ENCODE assay signal across 18 cellular contexts in genomic region chr7:78296689-78297371, GRCh38.
DNase-seq lines count a peak whose midpoint lies in the region; ATAC-seq and TF ChIP-seq lines count a peak whose summit lies in the region.
"Had no signal": no experiment of that assay in that cellular context is flagged by ENCODE, and none has a peak within 500 bp of the region (broad histone marks: within the 10 kb centered on the region; RNA-seq: fewer than 3 reads in every experiment).

No MANE protein-coding gene starts in this region.

- H2AFZ ChIP-seq in OCI-LY7 (ENCODE audit: low read length): peak overlapping the region; percentile 76

- TF ChIP-seq CTCF in OCI-LY7 (conservative IDR thresholded peaks at IDR 0.05; ENCODE audit: low read length) (no peak), lung (IDR thresholded peaks at IDR 0.05; ENCODE audit: control extremely low read depth, extremely low read depth) (no peak), Peyer's patch (IDR thresholded peaks at IDR 0.05) (no peak)

- no peaks in the 10 kb centered on the region for H3K27me3 ChIP-seq in lung (ENCODE audit: control insufficient read depth, insufficient read depth)
- H3K27me3 ChIP-seq in Peyer's patch: no peaks in the 10 kb centered on the region
- H3K27me3 ChIP-seq: heart right ventricle, uterus had no signal

- ATAC-seq in lung (ENCODE audit: insufficient read depth, low FRiP score) (peak; percentile 62), GM18505 (IDR thresholded peaks at IDR 0.05; ENCODE audit: unreplicated experiment) (no peak)
- no peak for ATAC-seq in stimulated activated naive CD8-positive, alpha-beta T cell treated with anti-CD3 and anti-CD28 coated beads, Interleukin-15, Interleukin-2, amounts not matched to agents 100 U/mL and 50 U/mL, for 24 hours
- ATAC-seq: effector memory CD8-positive, alpha-beta T cell; heart right ventricle had no signal

- H3K4me3 ChIP-seq in OCI-LY7 (ENCODE audit: low read depth, low read length, poor library complexity, severe bottlenecking) (peak overlapping the region; percentile 14), lung (no peak overlapping the region), Peyer's patch (no peak overlapping the region)
- H3K4me3 ChIP-seq: heart right ventricle, uterus had no signal

- no peaks in the 10 kb centered on the region for H3K9me2 ChIP-seq in OCI-LY7 (ENCODE audit: insufficient read depth, low read length)

- DNase-seq in DMS53 treated with DMSO at 0.1 percent for 48 hours (lab: John Stamatoyannopoulos, UW; ENCODE audit: unreplicated experiment) (peak; percentile 60), NCI-H2029 (lab: John Stamatoyannopoulos, UW) (peak; percentile 71), OCI-LY7 (ENCODE audit: low spot score) (peak; percentile 50), lung (ENCODE audit: low spot score) (no peak), Peyer's patch (no peak)
- DNase-seq in activated CD4-positive, alpha-beta T cell treated with anti-CD3 and anti-CD28 coated beads, Interleukin-2, amount 50 U/mL, for 1 hour: no peak
- DNase-seq in stimulated activated naive CD8-positive, alpha-beta T cell treated with anti-CD3 and anti-CD28 coated beads, Interleukin-15, Interleukin-2, amounts not matched to agents 100 U/mL and 50 U/mL, for 24 hours: no peak
- DNase-seq: activated CD4-positive, alpha-beta memory T cell treated with anti-CD3 and anti-CD28 coated beads for 36 hours; activated naive CD4-positive, alpha-beta T cell treated with Interleukin-2 at 50 U/mL for 16 hours; activated T-cell treated with anti-CD3 and anti-CD28 coated beads, Interleukin-2, amount 50 U/mL, for 1 hour; anterior cingulate cortex; effector memory CD8-positive, alpha-beta T cell; heart right ventricle; NCI-H187 treated with DMSO at 0.1 percent for 48 hours; stimulated activated CD4-positive, alpha-beta T cell treated with anti-CD3 and anti-CD28 coated beads, Interleukin-1b, Interleukin-23, amount 100 ng/mL, for 48 hours; uterus; WERI-Rb-1 had no signal

- H3K27ac ChIP-seq in OCI-LY7 (ENCODE audit: low read depth, low read length, poor library complexity, severe bottlenecking) (peak overlapping the region; percentile 57), lung (ENCODE audit: low read depth in 1 of 2, low read length in 1 of 2) (no peak overlapping the region), Peyer's patch (no peak overlapping the region)
- H3K27ac ChIP-seq: heart right ventricle, uterus, WERI-Rb-1 had no signal

- intact Hi-C loops in OCI-LY7 (cut with micrococcal nuclease; ENCODE audit: unreplicated experiment): no loop called here

- TF ChIP-seq POLR2A in Peyer's patch (IDR thresholded peaks at IDR 0.05): no peak
- no peak for TF ChIP-seq POLR2A in GM18505 (IDR thresholded peaks at IDR 0.05; ENCODE audit: borderline replicate concordance, extremely low read depth, insufficient read depth, insufficient read length)

- POLR2A ChIA-PET in OCI-LY7 (lab: Charles Lee): interaction anchor here (1.1 kb wide), 1 partner anchor 14 kb away, joined by 5 read pairs; no protein-coding TSS in a partner anchor

- no peaks in the 10 kb centered on the region; the same call in 1 of the 2 replicates for H3K36me3 ChIP-seq in OCI-LY7 (ENCODE audit: insufficient read depth, low read length)
- no peaks in the 10 kb centered on the region for H3K36me3 ChIP-seq in lung (ENCODE audit: control insufficient read depth in 2 of 2, insufficient read depth in 2 of 2, low read length in 2 of 2)
- H3K36me3 ChIP-seq in Peyer's patch: no peaks in the 10 kb centered on the region
- H3K36me3 ChIP-seq: heart right ventricle, uterus, WERI-Rb-1 had no signal

- no TSS peak for BruUV-seq in OCI-LY7 (replicated peaks; lab: Mats Ljungman, UMichigan)

- H3K9me3 ChIP-seq in OCI-LY7 (ENCODE audit: low read length) (peaks cover 7% of the 10 kb centered on the region; the same call in 1 of the 2 replicates), lung (ENCODE audit: control insufficient read depth in 2 of 2, insufficient read depth in 1 of 2, low read length in 1 of 2) (peaks cover 0 to 4% of the 10 kb centered on the region in 2 donors), Peyer's patch (no peaks in the 10 kb centered on the region)
- H3K9me3 ChIP-seq: uterus had no signal

- 64 to 76% methylated on average over 5 of the region's 5 CpGs for WGBS in lung, 2 donors

- CTCF ChIA-PET in OCI-LY7 (lab: Charles Lee; ENCODE audit: unreplicated experiment): no interaction called here

- peak overlapping the region; percentile 40 for H3K4me2 ChIP-seq in OCI-LY7 (ENCODE audit: low read length)

- H3K79me2 ChIP-seq in OCI-LY7 (ENCODE audit: insufficient read depth, low read depth, low read length): no peaks in the 10 kb centered on the region

- H4K20me1 ChIP-seq in OCI-LY7 (ENCODE audit: insufficient read depth, low read length): no peaks in the 10 kb centered on the region

- H3K4me1 ChIP-seq in OCI-LY7 (ENCODE audit: insufficient read depth, low read length, poor library complexity, severe bottlenecking) (peaks cover 13% of the 10 kb centered on the region), lung (ENCODE audit: control insufficient read depth in 2 of 2, insufficient read depth in 2 of 2, low read length in 2 of 2) (no peaks in the 10 kb centered on the region), Peyer's patch (no peaks in the 10 kb centered on the region)
- H3K4me1 ChIP-seq: heart right ventricle, uterus had no signal

Comparison
In these comparisons a context has a peak if more than half of its experiments do, and no peak if none do; other contexts are left out.
1. DNase-seq: peak in DMS53 treated with DMSO at 0.1 percent for 48 hours (single experiment), NCI-H2029 (single experiment) and OCI-LY7 (single experiment); none in lung (single experiment), Peyer's patch (0 of 3), activated CD4-positive, alpha-beta T cell treated with anti-CD3 and anti-CD28 coated beads, Interleukin-2, amount 50 U/mL, for 1 hour (single experiment) and stimulated activated naive CD8-positive, alpha-beta T cell treated with anti-CD3 and anti-CD28 coated beads, Interleukin-15, Interleukin-2, amounts not matched to agents 100 U/mL and 50 U/mL, for 24 hours (single experiment).